Comparison of ENCODE assay signal across 17 cellular contexts in genomic region chr6:505374-505773, GRCh38.
DNase-seq lines count a peak whose midpoint lies in the region; ATAC-seq and TF ChIP-seq lines count a peak whose summit lies in the region.
"Had no signal": no experiment of that assay in that cellular context is flagged by ENCODE, and none has a peak within 500 bp of the region (broad histone marks: within the 10 kb centered on the region; RNA-seq: fewer than 3 reads in every experiment).

No MANE protein-coding gene starts in this region.

- no peak overlapping the region for H3K27ac ChIP-seq in CD4-positive, alpha-beta T cell (ENCODE audit: low read depth, low read length)
- no peak overlapping the region for H3K27ac ChIP-seq in dorsolateral prefrontal cortex
- H3K27ac ChIP-seq: GM23248 had no signal

- TF ChIP-seq CTCF in CD4-positive, alpha-beta T cell (IDR thresholded peaks at IDR 0.05), result no peak
- TF ChIP-seq CTCF in activated CD8-positive, alpha-beta T cell treated with anti-CD3 and anti-CD28 coated beads for 36 hours (IDR thresholded peaks at IDR 0.05), result no peak
- TF ChIP-seq CTCF in glutamatergic neuron (IDR thresholded peaks at IDR 0.05; ENCODE audit: partially characterized antibody, unreplicated experiment), result no peak
- TF ChIP-seq CTCF in dorsolateral prefrontal cortex (IDR thresholded peaks at IDR 0.05 in 54 of 56, conservative IDR thresholded peaks at IDR 0.05 in 2 of 56; ENCODE audit: low read depth in 1 of 56, partially characterized antibody in 56 of 56), result no peak

- H3K36me3 Mint-ChIP-seq in activated CD8-positive, alpha-beta memory T cell treated with anti-CD3 and anti-CD28 coated beads, Interleukin-2, amount 10 ng/mL, durations not matched to agents 7 days and 5 days, result peaks cover 8% of the 10 kb centered on the region
- peaks cover 23% of the 10 kb centered on the region for H3K36me3 Mint-ChIP-seq in CD4-positive, alpha-beta T cell (ENCODE audit: low read depth)
- peaks cover 33% of the 10 kb centered on the region for H3K36me3 Mint-ChIP-seq in activated CD8-positive, alpha-beta T cell treated with anti-CD3 and anti-CD28 coated beads for 36 hours (ENCODE audit: low read depth)
- no peaks in the 10 kb centered on the region for H3K36me3 Mint-ChIP-seq in glutamatergic neuron (ENCODE audit: unreplicated experiment)

- H3K27ac Mint-ChIP-seq in activated CD8-positive, alpha-beta memory T cell treated with anti-CD3 and anti-CD28 coated beads, Interleukin-2, amount 10 ng/mL, durations not matched to agents 7 days and 5 days, result peak overlapping the region; percentile 2
- peak overlapping the region; percentile 38 for H3K27ac Mint-ChIP-seq in CD4-positive, alpha-beta T cell
- peak overlapping the region; percentile 99 for H3K27ac Mint-ChIP-seq in activated CD8-positive, alpha-beta T cell treated with anti-CD3 and anti-CD28 coated beads for 36 hours
- peak overlapping the region; percentile 65 for H3K27ac Mint-ChIP-seq in glutamatergic neuron (ENCODE audit: unreplicated experiment)
- H3K27ac Mint-ChIP-seq: B cell had no signal

- H3K27me3 Mint-ChIP-seq in activated CD8-positive, alpha-beta memory T cell treated with anti-CD3 and anti-CD28 coated beads, Interleukin-2, amount 10 ng/mL, durations not matched to agents 7 days and 5 days, result no peaks in the 10 kb centered on the region
- no peaks in the 10 kb centered on the region for H3K27me3 Mint-ChIP-seq in CD4-positive, alpha-beta T cell
- no peaks in the 10 kb centered on the region for H3K27me3 Mint-ChIP-seq in activated CD8-positive, alpha-beta T cell treated with anti-CD3 and anti-CD28 coated beads for 36 hours
- no peaks in the 10 kb centered on the region for H3K27me3 Mint-ChIP-seq in glutamatergic neuron (ENCODE audit: unreplicated experiment)
- H3K27me3 Mint-ChIP-seq: B cell; CD8-positive, alpha-beta memory T cell had no signal

- intact Hi-C loops in CD4-positive, alpha-beta T cell (cut with DNase I, micrococcal nuclease), result loop anchor here in 1 of 2 experiments (5.0 kb wide), 1 partner anchor 113 kb away; the partner anchor contains the start of gene IRF4
- intact Hi-C loops in activated CD8-positive, alpha-beta T cell treated with anti-CD3 and anti-CD28 coated beads for 36 hours (cut with micrococcal nuclease), result loop anchor here (5.0 kb wide), 2 partner anchors 42 to 103 kb away; no protein-coding TSS in a partner anchor
- intact Hi-C loops in dorsolateral prefrontal cortex (cut with DNase I), result no loop called here

- POLR2A ChIA-PET in CD4-positive, alpha-beta T cell (lab: Charles Lee), result no interaction called here
- POLR2A ChIA-PET in activated CD8-positive, alpha-beta T cell treated with anti-CD3 and anti-CD28 coated beads for 36 hours (lab: Charles Lee), result interaction anchor here (0.6 to 4.3 kb wide), 7 partner anchors 9 to 114 kb away, joined by 3 to 51 read pairs (median 5); partner anchors contain the start of gene IRF4

- H3K4me1 Mint-ChIP-seq in activated CD8-positive, alpha-beta memory T cell treated with anti-CD3 and anti-CD28 coated beads, Interleukin-2, amount 10 ng/mL, durations not matched to agents 7 days and 5 days, result peaks cover 75% of the 10 kb centered on the region
- peaks cover 79% of the 10 kb centered on the region for H3K4me1 Mint-ChIP-seq in CD4-positive, alpha-beta T cell (ENCODE audit: low read depth)
- peaks cover 90% of the 10 kb centered on the region for H3K4me1 Mint-ChIP-seq in activated CD8-positive, alpha-beta T cell treated with anti-CD3 and anti-CD28 coated beads for 36 hours (ENCODE audit: low read depth)
- H3K4me1 Mint-ChIP-seq in glutamatergic neuron (ENCODE audit: low read depth, unreplicated experiment), result peaks cover 29% of the 10 kb centered on the region

- no peaks in the 10 kb centered on the region for H3K9me3 ChIP-seq in CD4-positive, alpha-beta T cell (ENCODE audit: control insufficient read depth, low read length)

- no peaks in the 10 kb centered on the region for H3K9me3 Mint-ChIP-seq in activated CD8-positive, alpha-beta memory T cell treated with anti-CD3 and anti-CD28 coated beads, Interleukin-2, amount 10 ng/mL, durations not matched to agents 7 days and 5 days (ENCODE audit: low read depth)
- H3K9me3 Mint-ChIP-seq in CD4-positive, alpha-beta T cell, result no peaks in the 10 kb centered on the region
- no peaks in the 10 kb centered on the region for H3K9me3 Mint-ChIP-seq in activated CD8-positive, alpha-beta T cell treated with anti-CD3 and anti-CD28 coated beads for 36 hours
- peaks cover 3% of the 10 kb centered on the region for H3K9me3 Mint-ChIP-seq in glutamatergic neuron (ENCODE audit: unreplicated experiment)
- H3K9me3 Mint-ChIP-seq: CD8-positive, alpha-beta memory T cell had no signal

- H3K4me3 Mint-ChIP-seq in activated CD8-positive, alpha-beta memory T cell treated with anti-CD3 and anti-CD28 coated beads, Interleukin-2, amount 10 ng/mL, durations not matched to agents 7 days and 5 days, result no peak overlapping the region
- no peak overlapping the region for H3K4me3 Mint-ChIP-seq in CD4-positive, alpha-beta T cell
- no peak overlapping the region for H3K4me3 Mint-ChIP-seq in activated CD8-positive, alpha-beta T cell treated with anti-CD3 and anti-CD28 coated beads for 36 hours
- no peak overlapping the region for H3K4me3 Mint-ChIP-seq in glutamatergic neuron (ENCODE audit: unreplicated experiment)
- H3K4me3 Mint-ChIP-seq: B cell; CD8-positive, alpha-beta memory T cell had no signal

- ATAC-seq in activated CD8-positive, alpha-beta memory T cell treated with anti-CD3 and anti-CD28 coated beads, Interleukin-2, amount 10 ng/mL, durations not matched to agents 7 days and 5 days, result no peak
- no peak for ATAC-seq in CD4-positive, alpha-beta T cell (ENCODE audit: poor library complexity)
- ATAC-seq in activated CD8-positive, alpha-beta T cell treated with anti-CD3 and anti-CD28 coated beads for 36 hours, result no peak

- no peaks in the 10 kb centered on the region for H3K27me3 ChIP-seq in CD4-positive, alpha-beta T cell (ENCODE audit: control insufficient read depth, insufficient read depth, low read length)
- no peaks in the 10 kb centered on the region for H3K27me3 ChIP-seq in dorsolateral prefrontal cortex

- CTCF ChIA-PET in activated CD8-positive, alpha-beta memory T cell treated with anti-CD3 and anti-CD28 coated beads, Interleukin-2, amount 10 ng/mL, durations not matched to agents 7 days and 5 days (lab: Charles Lee), result interaction anchor here (1.3 kb wide), 1 partner anchor 317 kb away, joined by 3 read pairs; no protein-coding TSS in a partner anchor
- CTCF ChIA-PET in CD4-positive, alpha-beta T cell (lab: Charles Lee), result no interaction called here
- CTCF ChIA-PET in activated CD8-positive, alpha-beta T cell treated with anti-CD3 and anti-CD28 coated beads for 36 hours (lab: Charles Lee), result interaction anchor here (0.9 to 1.3 kb wide), 3 partner anchors 10 to 92 kb away, joined by 3 to 4 read pairs (median 3); no protein-coding TSS in a partner anchor

- H3K4me3 ChIP-seq in dorsolateral prefrontal cortex, result no peak overlapping the region
- H3K4me3 ChIP-seq: GM23248 had no signal

- no peak for DNase-seq in activated CD8-positive, alpha-beta memory T cell treated with anti-CD3 and anti-CD28 coated beads, Interleukin-2, amount 10 ng/mL, durations not matched to agents 7 days and 5 days
- DNase-seq in activated CD8-positive, alpha-beta memory T cell treated with anti-CD3 and anti-CD28 coated beads for 24 hours, result no peak
- DNase-seq in CD4-positive, alpha-beta T cell, result no peak
- DNase-seq in activated CD8-positive, alpha-beta T cell treated with anti-CD3 and anti-CD28 coated beads for 36 hours, result no peak
- DNase-seq in glutamatergic neuron (no peak), superior temporal gyrus (ENCODE audit: extremely low spot score) (no peak), dorsolateral prefrontal cortex (no peak)
- no peak for DNase-seq in activated effector memory CD4-positive, alpha-beta T cell treated with anti-CD3 and anti-CD28 coated beads, Interleukin-2, amount 50 U/mL, for 16 hours
- DNase-seq: CD8-positive, alpha-beta memory T cell; DMS 273 treated with DMSO at 0.1 percent for 48 hours; GM23248; IMR-90; NCI-H1417 treated with DMSO at 0.1 percent for 48 hours; NCI-H2029 treated with DMSO at 0.1 percent for 48 hours; NCI-H345; NCI-H526 treated with DMSO at 0.1 percent for 48 hours had no signal

Comparison
In these comparisons a context has a peak if more than half of its experiments do, and no peak if none do; other contexts are left out.
1. H3K27ac Mint-ChIP-seq: peak in every context shown above with its lines; median percentile 99 in activated CD8-positive, alpha-beta T cell treated with anti-CD3 and anti-CD28 coated beads for 36 hours; 65 in glutamatergic neuron; 38 in CD4-positive, alpha-beta T cell; 2 in activated CD8-positive, alpha-beta memory T cell treated with anti-CD3 and anti-CD28 coated beads, Interleukin-2, amount 10 ng/mL, durations not matched to agents 7 days and 5 days.